25 cellular contexts compared by ENCODE assay signal in the genomic region with DNA sequence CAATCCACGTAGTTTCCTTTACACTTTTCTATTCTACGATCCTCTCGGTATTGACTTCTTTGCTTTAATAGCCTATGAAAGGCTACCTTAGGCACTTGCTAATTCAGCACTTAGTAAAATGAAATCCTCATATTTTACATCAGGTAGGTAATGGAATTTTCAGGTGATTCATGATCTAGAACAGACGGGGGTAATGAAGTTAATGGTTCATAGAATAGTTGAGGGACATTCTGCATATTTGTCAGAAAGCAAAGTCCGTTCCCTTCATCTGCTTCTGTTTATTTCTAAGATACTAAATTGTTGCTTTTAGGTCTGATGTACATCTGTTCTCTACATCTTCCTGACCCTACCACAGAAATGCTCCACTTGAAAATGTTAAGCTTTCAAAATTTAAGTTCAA.
"Had no signal": no experiment of that assay in that cellular context is flagged by ENCODE, and none has a peak within 500 bp of the region (broad histone marks: within the 10 kb centered on the region; RNA-seq: fewer than 3 reads in every experiment).

No MANE protein-coding gene starts in this region.

- FAIRE-seq: small intestine, urothelium cell line had no signal

- H3K36me3 ChIP-seq: neutrophil, pancreas, prostate gland, right lobe of liver, sigmoid colon, thoracic aorta, thyroid gland, upper lobe of left lung, vagina had no signal

- H3K4me1 ChIP-seq: pancreas, prostate gland, right lobe of liver, sigmoid colon, stomach, thyroid gland, tibial nerve, upper lobe of left lung, vagina had no signal

- H3K9me3 ChIP-seq: neutrophil, pancreas, prostate gland, right lobe of liver, thyroid gland, vagina had no signal

- ATAC-seq: natural killer cell treated with Interleukin-12 subunit alpha and Interleukin-12 subunit beta and Interleukin-15 and Interleukin-18, amount 100 ng/mL, for 72 hours; pancreas; right cardiac atrium; stimulated activated effector memory CD8-positive, alpha-beta T cell treated with anti-CD3 and anti-CD28 coated beads, Interleukin-12 subunit alpha, Interleukin-12 subunit beta, amount 100 ng/mL, for 72 hours; stimulated activated naive B cell treated with anti-CD40 and anti-IgM and Interleukin-4, amounts not matched to agents 10 μg/mL and 1 μg/mL and 100 μg/mL, for 72 hours had no signal

- H3K27ac ChIP-seq: neutrophil, pancreas, prostate gland, right lobe of liver, sigmoid colon, stomach, thoracic aorta, thyroid gland, tibial nerve, upper lobe of left lung, vagina had no signal

- DNase-seq: nephron progenitor cell; nucleus accumbens; pancreas; right cardiac atrium; right lobe of liver; sigmoid colon; small intestine; stimulated activated CD4-positive, alpha-beta T cell treated with anti-CD3 and anti-CD28 coated beads, Interleukin-15, amount 100 ng/mL, for 24 hours; stimulated activated CD4-positive, alpha-beta T cell treated with anti-CD3 and anti-CD28 coated beads, Interleukin-2, amount 100 ng/mL, for 24 hours; stimulated activated CD4-positive, alpha-beta T cell treated with anti-CD3 and anti-CD28 coated beads, Interleukin-2, amount 100 ng/mL, for 48 hours; stimulated activated CD4-positive, alpha-beta T cell treated with anti-CD3 and anti-CD28 coated beads, Interleukin-4, amount 100 ng/mL, for 24 hours; stimulated activated naive B cell treated with anti-CD40 and anti-IgM and Interleukin-4, amounts not matched to agents 10 μg/mL and 1 μg/mL and 100 μg/mL, for 72 hours; stimulated activated naive CD4-positive, alpha-beta T cell treated with Interleukin-2 at 50 U/mL for 16 hours; stomach; thyroid gland; trophoblast cell; upper lobe of left lung had no signal

- H3K4me3 ChIP-seq: pancreas, prostate gland, right lobe of liver, sigmoid colon, stomach, thoracic aorta, thyroid gland, tibial nerve, upper lobe of left lung, vagina had no signal

- H3K27me3 ChIP-seq: neutrophil, pancreas, right lobe of liver, sigmoid colon, stomach, thyroid gland, tibial nerve, upper lobe of left lung, vagina had no signal
